ENCODE assay signal across 8 cellular contexts in the genomic region with DNA sequence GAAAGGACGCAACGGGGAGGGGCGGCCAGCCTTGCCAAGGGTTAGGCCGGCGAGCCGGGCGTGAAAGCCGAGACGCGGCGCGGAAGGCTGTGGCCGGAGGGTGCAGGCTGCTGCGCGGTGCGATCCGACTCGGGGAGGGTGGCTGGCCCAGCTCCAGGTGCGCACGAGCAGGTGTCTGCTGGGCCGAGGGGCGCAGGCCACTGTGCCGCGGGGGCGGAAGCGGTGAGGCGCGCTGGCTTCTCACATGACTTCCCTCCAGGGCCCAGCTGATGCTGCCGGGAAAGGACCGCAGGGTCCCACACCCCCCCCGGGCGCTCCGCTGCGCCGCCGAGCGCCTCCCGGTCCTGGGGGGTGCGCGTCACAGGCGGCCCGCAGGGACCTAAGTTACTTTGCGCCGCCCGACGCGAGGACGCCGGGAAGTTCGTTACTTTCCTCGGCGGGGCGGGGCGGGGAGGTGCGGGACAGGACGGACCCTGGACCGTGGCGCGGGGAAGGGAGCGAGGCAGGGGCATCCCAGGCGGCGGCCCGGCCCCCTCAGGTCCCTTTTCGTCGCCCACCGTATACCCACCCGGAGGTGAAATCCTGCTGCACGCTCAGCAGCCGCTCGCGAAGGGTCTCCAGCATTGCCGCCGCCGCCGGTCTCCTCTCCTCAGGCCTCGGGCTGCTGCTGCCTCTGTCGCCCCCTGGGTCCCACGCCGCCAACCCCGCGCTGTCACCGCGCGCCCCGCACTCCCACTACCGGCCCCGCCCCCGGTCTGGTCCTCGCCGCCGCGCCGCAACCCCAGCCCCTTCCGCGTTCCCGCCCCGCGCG. TPM values are rescaled to one million over a fixed set of nuclear protein-coding genes. Genes with fewer than 3 reads are reported as not detected.
DNase-seq lines count a peak whose midpoint lies in the region; ATAC-seq lines count a peak whose summit lies in the region.

TSS of gene DTNBP1 (minus strand) at position 783 of the 811 bp plus-strand sequence. CDS start at position 624, 159 bp downstream.

- no peaks in the 10 kb centered on the region for H3K36me3 ChIP-seq in mesendoderm (ENCODE audit: control insufficient read depth, insufficient read depth, low read length)

- no peak within 1 kb of the TSS for H2AK5ac ChIP-seq in mesendoderm (ENCODE audit: low read length)

- no peaks in the 10 kb centered on the region for H3K79me2 ChIP-seq in mesendoderm (ENCODE audit: control insufficient read depth, insufficient read depth, low read length)

- H3K4ac ChIP-seq in mesendoderm (ENCODE audit: low read depth, low read length): no peak within 1 kb of the TSS

- H3K27me3 ChIP-seq in mesendoderm (ENCODE audit: insufficient read depth, low read length, poor library complexity): peaks cover 5% of the 10 kb centered on the region

- WGBS in mesendoderm (ENCODE audit: extremely low coverage, insufficient coverage, low lambda C conversion rate): no CpG with 5 or more reads among the region's 99 CpGs

- H3K4me2 ChIP-seq in mesendoderm (ENCODE audit: low read length): peak within 1 kb of the TSS; percentile 69

- no peak within 1 kb of the TSS for H3K27ac ChIP-seq in mesendoderm (ENCODE audit: low read depth, low read length)

- peak within 1 kb of the TSS; percentile 46 for H3K18ac ChIP-seq in mesendoderm (ENCODE audit: low read length)

- no peaks in the 10 kb centered on the region for H3K4me1 ChIP-seq in mesendoderm (ENCODE audit: control insufficient read depth, low read depth, low read length)

- no peak within 1 kb of the TSS for H2BK5ac ChIP-seq in mesendoderm (ENCODE audit: low read length)

- no peaks in the 10 kb centered on the region for H3K79me1 ChIP-seq in mesendoderm (ENCODE audit: low read length)

- no peak within 1 kb of the TSS for H3K23ac ChIP-seq in mesendoderm (ENCODE audit: low read length)

- H4K8ac ChIP-seq in mesendoderm (ENCODE audit: low read depth, low read length): peak within 1 kb of the TSS; percentile 88

- no peak within 1 kb of the TSS for H2BK15ac ChIP-seq in mesendoderm (replicated peaks; ENCODE audit: low read depth)

- H3K56ac ChIP-seq in mesendoderm (ENCODE audit: low read length): peak within 1 kb of the TSS; percentile 88

- DNase-seq in Ammon's horn (ENCODE audit: low spot score) (peak; percentile 85), NCI-H526 (lab: John Stamatoyannopoulos, UW) (peak; percentile 73 to 94), mesendoderm (peak; percentile 66)
- DNase-seq in activated CD8-positive, alpha-beta memory T cell treated with anti-CD3 and anti-CD28 coated beads for 1 hour (ENCODE audit: extremely low read depth in 1 of 2, low read depth in 1 of 2): peak; percentile 35 to 74
- DNase-seq in effector CD8-positive, alpha-beta T cell (lab: John Stamatoyannopoulos, UW): peak; percentile 77
- DNase-seq in stimulated activated CD8-positive, alpha-beta memory T cell treated with anti-CD3 and anti-CD28 coated beads, Interleukin-15, amount 100 ng/mL, for 1 hour (ENCODE audit: low read depth): peak; percentile 59

- ATAC-seq in GM18909 (IDR thresholded peaks at IDR 0.05; ENCODE audit: poor library complexity, unreplicated experiment) (peak; percentile 71), HG03135 (IDR thresholded peaks at IDR 0.05; ENCODE audit: unreplicated experiment) (peak; percentile 65)

- peak within 1 kb of the TSS; percentile 70 for H3K4me3 ChIP-seq in mesendoderm (ENCODE audit: low read length)

- peak within 1 kb of the TSS; percentile 79 for H3K9ac ChIP-seq in mesendoderm (ENCODE audit: low read length)

- peak within 1 kb of the TSS; percentile 52 for H4K5ac ChIP-seq in mesendoderm (ENCODE audit: low read length)

- H2BK120ac ChIP-seq in mesendoderm (ENCODE audit: low read depth, low read length): no peak within 1 kb of the TSS

RNA-seq across cellular contexts. Expression of gene DTNBP1, which starts in this region (rescaled TPM):
- polyA plus RNA-seq in mesendoderm (2013, experiment 1 of 2): 11.2 TPM
- 11.8 TPM for polyA plus RNA-seq in mesendoderm (2013, experiment 2 of 2)
